10 cellular contexts compared by ENCODE assay signal in the genomic region with DNA sequence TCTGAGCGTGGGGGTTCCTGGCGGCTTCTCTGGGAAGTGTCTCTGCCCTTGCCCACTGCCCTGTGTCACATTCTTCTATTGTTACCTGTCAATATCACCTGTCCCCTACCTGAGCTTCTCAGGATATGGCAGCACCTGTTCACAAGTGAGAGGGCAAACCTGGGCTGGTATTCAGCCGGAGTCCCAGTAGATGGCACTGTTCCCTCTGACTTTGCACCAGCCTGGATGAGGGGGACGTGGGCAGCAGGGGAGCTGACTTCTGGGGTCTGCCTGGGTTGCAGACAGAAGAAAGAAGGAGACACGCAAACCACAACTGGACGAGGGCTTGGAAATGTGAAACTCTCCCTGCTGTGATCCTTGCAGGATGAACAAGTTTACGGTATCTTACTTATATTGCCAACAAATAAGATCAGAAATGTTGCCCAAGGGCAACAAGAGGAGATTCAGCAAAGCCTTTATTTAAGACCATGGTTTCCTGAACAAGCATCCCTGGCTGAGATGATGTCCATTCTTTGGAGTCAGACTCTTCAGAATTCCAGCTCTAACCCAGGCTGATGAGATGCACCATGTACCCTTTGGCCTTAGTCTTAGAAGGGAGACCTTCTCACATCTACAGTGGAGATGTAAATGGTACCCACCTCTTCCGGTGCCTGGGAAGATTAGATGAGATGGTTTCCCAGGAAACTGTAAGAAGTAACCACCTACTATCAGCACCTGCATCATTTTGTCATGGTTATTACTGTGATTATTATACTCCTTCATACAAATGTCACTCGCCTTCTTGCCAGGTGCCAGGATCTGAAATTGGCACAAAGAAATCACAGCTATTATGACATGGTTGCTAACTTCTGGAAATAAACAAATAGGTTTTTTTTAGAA.
DNase-seq lines count a peak whose midpoint lies in the region; ATAC-seq and TF ChIP-seq lines count a peak whose summit lies in the region.
"Had no signal": no experiment of that assay in that cellular context is flagged by ENCODE, and none has a peak within 500 bp of the region (broad histone marks: within the 10 kb centered on the region; RNA-seq: fewer than 3 reads in every experiment).

No MANE protein-coding gene starts in this region.

- H3K9me2 ChIP-seq in PC-3 (replicated peaks; ENCODE audit: low read length): no peaks in the 10 kb centered on the region

- intact Hi-C loops in A673 (cut with micrococcal nuclease; ENCODE audit: unreplicated experiment) (loop anchor here (5.0 kb wide), 1 partner anchor 375 kb away; no protein-coding TSS in a partner anchor), PC-3 (cut with micrococcal nuclease) (no loop called here)
- intact Hi-C loops in activated T-helper 2 cell treated with anti-CD3 and anti-CD28 coated beads, Interferon-gamma antibody, Interleukin-2, Interleukin-4, amounts not matched to agents 10 μg/mL and 5 μg/mL and 100 μg/mL, durations not matched to agents 14 hours and 24 hours and 36 hours (cut with micrococcal nuclease): no loop called here

- H3K9me3 Mint-ChIP-seq in naive thymus-derived CD8-positive, alpha-beta T cell: peaks cover 0 to 15% (median 9%) of the 10 kb centered on the region in 9 donors
- no peaks in the 10 kb centered on the region for H3K9me3 Mint-ChIP-seq in activated T-helper 2 cell treated with anti-CD3 and anti-CD28 coated beads, Interferon-gamma antibody, Interleukin-2, Interleukin-4, amounts not matched to agents 10 μg/mL and 5 μg/mL and 100 μg/mL, durations not matched to agents 14 hours and 24 hours and 36 hours

- peaks cover 0 to 8% (median 0%) of the 10 kb centered on the region in 3 donors for H3K36me3 Mint-ChIP-seq in naive thymus-derived CD8-positive, alpha-beta T cell
- no peaks in the 10 kb centered on the region for H3K36me3 Mint-ChIP-seq in activated T-helper 2 cell treated with anti-CD3 and anti-CD28 coated beads, Interferon-gamma antibody, Interleukin-2, Interleukin-4, amounts not matched to agents 10 μg/mL and 5 μg/mL and 100 μg/mL, durations not matched to agents 14 hours and 24 hours and 36 hours (ENCODE audit: low read depth)

- CTCF ChIA-PET in A673 (lab: Charles Lee) (no interaction called here), PC-3 (lab: Charles Lee) (no interaction called here)

- H3K36me3 ChIP-seq in A673 (ENCODE audit: insufficient read depth, low read length, poor library complexity, severe bottlenecking): no peaks in the 10 kb centered on the region
- H3K36me3 ChIP-seq in H7 (replicated peaks; ENCODE audit: control insufficient read depth, insufficient read depth, low read length): no peaks in the 10 kb centered on the region
- H3K36me3 ChIP-seq in PC-3 (ENCODE audit: low read depth, low read length): no peaks in the 10 kb centered on the region
- H3K36me3 ChIP-seq: HAP-1 had no signal

- DNase-seq in A673 (ENCODE audit: low spot score) (peak; percentile 19), H7 (peak; percentile 55), PC-3 (no peak), iPS DF 4.7 (ENCODE audit: extremely low read depth, low spot score) (peak; percentile 44), COR-L47 (lab: John Stamatoyannopoulos, UW) (no peak), foreskin melanocyte (no peak)
- DNase-seq in naive thymus-derived CD8-positive, alpha-beta T cell: no peak
- DNase-seq in activated T-helper 2 cell treated with anti-CD3 and anti-CD28 coated beads, Interferon-gamma antibody, Interleukin-2, Interleukin-4, amounts not matched to agents 10 μg/mL and 5 μg/mL and 100 μg/mL, durations not matched to agents 14 hours and 24 hours and 36 hours (ENCODE audit: low spot score): no peak
- DNase-seq: activated CD8-positive, alpha-beta memory T cell treated with anti-CD3 and anti-CD28 coated beads for 24 hours had no signal

- no peaks in the 10 kb centered on the region for H3K9me3 ChIP-seq in A673 (ENCODE audit: low read depth, low read length, poor library complexity, severe bottlenecking)
- H3K9me3 ChIP-seq in PC-3 (ENCODE audit: low read length): no peaks in the 10 kb centered on the region
- H3K9me3 ChIP-seq: HAP-1 had no signal

- no peaks in the 10 kb centered on the region for H3K79me2 ChIP-seq in PC-3 (ENCODE audit: low read length)

- H3K27me3 ChIP-seq in A673 (replicated peaks; ENCODE audit: insufficient read depth, low read depth, low read length, poor library complexity) (peaks cover 21% of the 10 kb centered on the region), H7 (ENCODE audit: control insufficient read depth, insufficient read depth, low read length) (no peaks in the 10 kb centered on the region), PC-3 (ENCODE audit: low read length) (no peaks in the 10 kb centered on the region)

- H3K4me2 ChIP-seq in PC-3 (ENCODE audit: low read length): no peak overlapping the region

- H3F3A ChIP-seq in PC-3 (ENCODE audit: low read length, unreplicated experiment): no peaks in the 10 kb centered on the region

- ATAC-seq in PC-3: no peak
- ATAC-seq in naive thymus-derived CD8-positive, alpha-beta T cell: no peak

- no peaks in the 10 kb centered on the region for H4K20me1 ChIP-seq in PC-3 (ENCODE audit: low read length)

- no peak overlapping the region for H2AFZ ChIP-seq in PC-3 (ENCODE audit: low read length)

- H3K4me1 ChIP-seq in A673 (ENCODE audit: insufficient read depth, low read length, poor library complexity, severe bottlenecking) (no peaks in the 10 kb centered on the region), PC-3 (ENCODE audit: insufficient read depth, low read length) (no peaks in the 10 kb centered on the region)
- H3K4me1 ChIP-seq: HAP-1 had no signal

- H3K27ac Mint-ChIP-seq in naive thymus-derived CD8-positive, alpha-beta T cell: no peak overlapping the region
- H3K27ac Mint-ChIP-seq in activated T-helper 2 cell treated with anti-CD3 and anti-CD28 coated beads, Interferon-gamma antibody, Interleukin-2, Interleukin-4, amounts not matched to agents 10 μg/mL and 5 μg/mL and 100 μg/mL, durations not matched to agents 14 hours and 24 hours and 36 hours: no peak overlapping the region

- no peak overlapping the region for H3K9ac ChIP-seq in PC-3 (ENCODE audit: low read length)

- TF ChIP-seq CTCF in A673 (conservative IDR thresholded peaks at IDR 0.05; ENCODE audit: low read depth, low read length) (peak; percentile 65), PC-3 (conservative IDR thresholded peaks at IDR 0.05; ENCODE audit: low read depth, low read length) (peak; percentile 42)

- no peaks in the 10 kb centered on the region for H3K4me1 Mint-ChIP-seq in naive thymus-derived CD8-positive, alpha-beta T cell
- H3K4me1 Mint-ChIP-seq in activated T-helper 2 cell treated with anti-CD3 and anti-CD28 coated beads, Interferon-gamma antibody, Interleukin-2, Interleukin-4, amounts not matched to agents 10 μg/mL and 5 μg/mL and 100 μg/mL, durations not matched to agents 14 hours and 24 hours and 36 hours (ENCODE audit: low read depth): no peaks in the 10 kb centered on the region

- H3K4me3 ChIP-seq in A673 (ENCODE audit: low read depth, low read length, poor library complexity, severe bottlenecking): no peak overlapping the region
- H3K4me3 ChIP-seq in H7 (ENCODE audit: insufficient read depth, low read depth, low read length): no peak overlapping the region
- no peak overlapping the region for H3K4me3 ChIP-seq in PC-3 (ENCODE audit: low read length)
- H3K4me3 ChIP-seq: HAP-1 had no signal

- no peak overlapping the region for H3K4me3 Mint-ChIP-seq in naive thymus-derived CD8-positive, alpha-beta T cell
- H3K4me3 Mint-ChIP-seq in activated T-helper 2 cell treated with anti-CD3 and anti-CD28 coated beads, Interferon-gamma antibody, Interleukin-2, Interleukin-4, amounts not matched to agents 10 μg/mL and 5 μg/mL and 100 μg/mL, durations not matched to agents 14 hours and 24 hours and 36 hours (ENCODE audit: low read depth): no peak overlapping the region

- POLR2A ChIA-PET in A673 (lab: Charles Lee; ENCODE audit: low non-redundant PET) (no interaction called here), PC-3 (lab: Charles Lee; ENCODE audit: unreplicated experiment) (no interaction called here)
- POLR2A ChIA-PET in naive thymus-derived CD8-positive, alpha-beta T cell (lab: Charles Lee): no interaction called here

- H3K27me3 Mint-ChIP-seq in naive thymus-derived CD8-positive, alpha-beta T cell: peaks cover 0 to 24% (median 6%) of the 10 kb centered on the region in 5 donors
- H3K27me3 Mint-ChIP-seq in activated T-helper 2 cell treated with anti-CD3 and anti-CD28 coated beads, Interferon-gamma antibody, Interleukin-2, Interleukin-4, amounts not matched to agents 10 μg/mL and 5 μg/mL and 100 μg/mL, durations not matched to agents 14 hours and 24 hours and 36 hours (ENCODE audit: low read depth): no peaks in the 10 kb centered on the region

- H3K27ac ChIP-seq in A673 (ENCODE audit: low read depth, low read length, poor library complexity, severe bottlenecking) (no peak overlapping the region), PC-3 (ENCODE audit: low read length) (no peak overlapping the region)

- BruUV-seq in A673 (replicated peaks; lab: Mats Ljungman, UMichigan) (no TSS peak), PC-3 (replicated peaks; lab: Mats Ljungman, UMichigan) (no TSS peak)

Comparison
In these comparisons a context has a peak if more than half of its experiments do, and no peak if none do; other contexts are left out.
1. DNase-seq: peak in A673 (single experiment), H7 (single experiment) and iPS DF 4.7 (single experiment); none in PC-3 (single experiment), COR-L47 (single experiment), foreskin melanocyte (single experiment), naive thymus-derived CD8-positive, alpha-beta T cell (0 of 10) and activated T-helper 2 cell treated with anti-CD3 and anti-CD28 coated beads, Interferon-gamma antibody, Interleukin-2, Interleukin-4, amounts not matched to agents 10 μg/mL and 5 μg/mL and 100 μg/mL, durations not matched to agents 14 hours and 24 hours and 36 hours (single experiment).